Comparison of ENCODE assay signal across 15 cellular contexts in genomic region chr13:44281252-44282000, GRCh38.
"Had no signal": no experiment of that assay in that cellular context is flagged by ENCODE, and none has a peak within 500 bp of the region (broad histone marks: within the 10 kb centered on the region; RNA-seq: fewer than 3 reads in every experiment).

No MANE protein-coding gene starts in this region.

- H3K4me1 ChIP-seq: neural progenitor cell, thyroid gland, uterus had no signal

- ATAC-seq: left cardiac atrium; stimulated activated naive CD8-positive, alpha-beta T cell treated with anti-CD3 and anti-CD28 coated beads, Interleukin-15, amount 100 ng/mL, for 72 hours; T-cell had no signal

- H3K27ac ChIP-seq: neural progenitor cell, pancreas, thyroid gland, uterus, WERI-Rb-1 had no signal

- H3K4me2 ChIP-seq: neural progenitor cell had no signal

- H2AFZ ChIP-seq: neural progenitor cell had no signal

- H3K36me3 ChIP-seq: neural progenitor cell, pancreas, thyroid gland, uterus, WERI-Rb-1 had no signal

- DNase-seq: activated CD4-positive, alpha-beta T cell treated with anti-CD3 and anti-CD28 coated beads for 4 hours; activated T-cell treated with anti-CD3 and anti-CD28 coated beads for 4 hours; cerebellar nuclear complex; erythroblast; hypothalamus; left cardiac atrium; pancreas; stimulated activated CD4-positive, alpha-beta T cell treated with anti-CD3 and anti-CD28 coated beads, Interleukin-15, amount 100 ng/mL, for 24 hours; stimulated activated CD4-positive, alpha-beta T cell treated with anti-CD3 and anti-CD28 coated beads, Interleukin-4, amount 100 ng/mL, for 4 hours; stimulated activated naive CD8-positive, alpha-beta T cell treated with anti-CD3 and anti-CD28 coated beads, Interleukin-15, amount 100 ng/mL, for 72 hours; T-cell; thyroid gland; uterus; WERI-Rb-1 had no signal

- H3K4me3 ChIP-seq: neural progenitor cell, pancreas, thyroid gland, uterus had no signal

- H3K9me3 ChIP-seq: pancreas, thyroid gland, uterus had no signal

- H3K27me3 ChIP-seq: neural progenitor cell, pancreas, thyroid gland, uterus had no signal
